9 cellular contexts compared by ENCODE assay signal in genomic region chr3:34056951-34057390, GRCh38.
A peak's percentile ranks its signal among the peaks of the same experiment; 100 is the strongest.
DNase-seq lines count a peak whose midpoint lies in the region; ATAC-seq, FAIRE-seq and TF ChIP-seq lines count a peak whose summit lies in the region.
"Had no signal": no experiment of that assay in that cellular context is flagged by ENCODE, and none has a peak within 500 bp of the region (broad histone marks: within the 10 kb centered on the region; RNA-seq: fewer than 3 reads in every experiment).

No MANE protein-coding gene starts in this region.

- H3K36me3 ChIP-seq in astrocyte (ENCODE audit: insufficient read depth, low read length) = no peaks in the 10 kb centered on the region

- no peak overlapping the region for H3K9ac ChIP-seq in astrocyte (ENCODE audit: low read length)

- peak; percentile 72 for FAIRE-seq in astrocyte (lab: Jason Lieb, UNC)

- no peaks in the 10 kb centered on the region for H3K27me3 ChIP-seq in astrocyte (ENCODE audit: insufficient read depth, low read length)

- H3K4me1 ChIP-seq in astrocyte (ENCODE audit: insufficient read depth, low read length) = no peaks in the 10 kb centered on the region

- no peak overlapping the region for H3K27ac ChIP-seq in astrocyte (ENCODE audit: low read depth, low read length)

- no peaks in the 10 kb centered on the region for H3K9me3 ChIP-seq in astrocyte (ENCODE audit: insufficient read depth, low read depth, low read length)

- TF ChIP-seq CTCF in astrocyte (IDR thresholded peaks at IDR 0.05; ENCODE audit: insufficient read depth, low read depth, low read length) = no peak

- DNase-seq in EH (ENCODE audit: low read depth) (peak; percentile 15), astrocyte (ENCODE audit: low read depth) (no peak), T-helper 9 cell (no peak), hippocampal formation (lab: John Stamatoyannopoulos, UW) (no peak), NCI-H146 (lab: John Stamatoyannopoulos, UW) (no peak), midbrain (lab: John Stamatoyannopoulos, UW) (no peak)

- no peaks in the 10 kb centered on the region for H3K79me2 ChIP-seq in astrocyte (ENCODE audit: insufficient read depth, low read length)

- H3K4me3 ChIP-seq in astrocyte (ENCODE audit: insufficient read depth, low read depth, low read length) = no peak overlapping the region

- no peaks in the 10 kb centered on the region for H3K9me3 Mint-ChIP-seq in astrocyte (ENCODE audit: unreplicated experiment)

- H3K27ac Mint-ChIP-seq in astrocyte (ENCODE audit: unreplicated experiment) = peak overlapping the region; percentile 70

- H2AFZ ChIP-seq in astrocyte (ENCODE audit: low read depth, low read length) = peak overlapping the region; percentile 11

- H3K4me3 Mint-ChIP-seq in astrocyte (ENCODE audit: unreplicated experiment) = no peak overlapping the region

- no peaks in the 10 kb centered on the region for H3K36me3 Mint-ChIP-seq in astrocyte (ENCODE audit: low read depth, unreplicated experiment)

- H3K4me2 ChIP-seq in astrocyte (ENCODE audit: low read length) = no peak overlapping the region

- H4K20me1 ChIP-seq in astrocyte (ENCODE audit: insufficient read depth, low read length) = no peaks in the 10 kb centered on the region

- ATAC-seq in GM19351 (IDR thresholded peaks at IDR 0.05; ENCODE audit: unreplicated experiment) = peak; percentile 88
- ATAC-seq in HG03095 (IDR thresholded peaks at IDR 0.05; ENCODE audit: unreplicated experiment) = peak; percentile 94
- ATAC-seq: SK-N-SH treated with all-trans-retinoic acid at 6 μM for 48 hours had no signal

- H3K4me1 Mint-ChIP-seq in astrocyte (ENCODE audit: low read depth, unreplicated experiment) = peaks cover 9% of the 10 kb centered on the region

- H3K27me3 Mint-ChIP-seq in astrocyte (ENCODE audit: low read depth, unreplicated experiment) = no peaks in the 10 kb centered on the region
